ENCODE assay signal across 5 cellular contexts in genomic region chr19:35285465-35285864, GRCh38. TPM values are rescaled to one million over a fixed set of nuclear protein-coding genes. Genes with fewer than 3 reads are reported as not detected.
"Had no signal": no experiment of that assay in that cellular context is flagged by ENCODE, and none has a peak within 500 bp of the region (broad histone marks: within the 10 kb centered on the region; RNA-seq: fewer than 3 reads in every experiment).

No MANE protein-coding gene starts in this region.

RNA-seq across cellular contexts. Expression of gene HAMP, which starts 3.1 kb away (rescaled TPM):
- total RNA-seq: M059J, PC-3, Peyer's patch, Right ventricle myocardium superior, SK-MEL-5 had no signal

RNA-seq across cellular contexts. Expression of gene MAG, which starts 6.5 kb away (rescaled TPM):
- total RNA-seq: M059J, PC-3, Right ventricle myocardium superior, SK-MEL-5 had no signal
